Comparison of ENCODE assay signal across 8 cellular contexts in genomic region chr9:137188086-137188489, GRCh38. TPM values are rescaled to one million over a fixed set of nuclear protein-coding genes. Genes with fewer than 3 reads are reported as not detected.
DNase-seq lines count a peak whose midpoint lies in the region; ATAC-seq and TF ChIP-seq lines count a peak whose summit lies in the region.

No MANE protein-coding gene starts in this region.

- H3K27me3 ChIP-seq in H7 (ENCODE audit: control insufficient read depth, insufficient read depth, low read length) (no peaks in the 10 kb centered on the region), right cardiac atrium (ENCODE audit: control insufficient read depth, insufficient read depth) (no peaks in the 10 kb centered on the region), smooth muscle cell (ENCODE audit: low read depth) (no peaks in the 10 kb centered on the region)

- TF ChIP-seq CTCF in smooth muscle cell (IDR thresholded peaks at IDR 0.05; ENCODE audit: borderline replicate concordance, insufficient read depth, poor library complexity, severe bottlenecking), result no peak

- DNase-seq in H7 (no peak), right cardiac atrium (no peak), smooth muscle cell (lab: John Stamatoyannopoulos, UW; ENCODE audit: unreplicated experiment) (no peak), iPS-NIHi7 (ENCODE audit: extremely low spot score) (no peak), MV-4-11 (lab: John Stamatoyannopoulos, UW) (no peak), DMS114 treated with DMSO at 0.1 percent for 48 hours (lab: John Stamatoyannopoulos, UW; ENCODE audit: unreplicated experiment) (no peak)
- no peak for DNase-seq in activated CD4-positive, alpha-beta memory T cell treated with anti-CD3 and anti-CD28 coated beads for 36 hours

- peaks cover 10% of the 10 kb centered on the region for H4K20me1 ChIP-seq in smooth muscle cell (ENCODE audit: low read depth)

- H3K4me3 ChIP-seq in H7 (ENCODE audit: insufficient read depth, low read depth, low read length) (peak overlapping the region; percentile 93), right cardiac atrium (ENCODE audit: low read length) (peak overlapping the region; percentile 71), smooth muscle cell (peak overlapping the region; percentile 88)

- H3K36me3 Mint-ChIP-seq in activated CD4-positive, alpha-beta memory T cell treated with anti-CD3 and anti-CD28 coated beads for 36 hours, result peaks cover 20% of the 10 kb centered on the region

- intact Hi-C loops in activated CD4-positive, alpha-beta memory T cell treated with anti-CD3 and anti-CD28 coated beads for 36 hours (cut with micrococcal nuclease), result loop anchor here (1.0 kb wide), 4 partner anchors 12 to 52 kb away; partner anchors contain the start of genes NDOR1, TMEM203 and TPRN
- intact Hi-C loops in right cardiac atrium (cut with DNase I), result no loop called here

- POLR2A ChIA-PET in activated CD4-positive, alpha-beta memory T cell treated with anti-CD3 and anti-CD28 coated beads for 36 hours (lab: Charles Lee), result interaction anchor here (0.8 to 2.9 kb wide), 11 partner anchors 13 to 61 kb away, joined by 3 to 18 read pairs (median 5); partner anchors contain the start of genes CYSRT1, NDOR1, TMEM203 and TPRN

- CTCF ChIA-PET in activated CD4-positive, alpha-beta memory T cell treated with anti-CD3 and anti-CD28 coated beads for 36 hours (lab: Charles Lee), result interaction anchor here (0.7 to 3.4 kb wide), 9 partner anchors 13 to 153 kb away, joined by 3 to 14 read pairs (median 11); partner anchors contain the start of genes NDOR1, RNF208, TMEM203 and TPRN

- peaks cover 12% of the 10 kb centered on the region for H3K4me1 ChIP-seq in right cardiac atrium (ENCODE audit: control insufficient read depth, insufficient read depth, low read length)
- peaks cover 18% of the 10 kb centered on the region for H3K4me1 ChIP-seq in smooth muscle cell (ENCODE audit: low read depth)

- H3K27ac ChIP-seq in right cardiac atrium (ENCODE audit: low read length) (peak overlapping the region; percentile 31), smooth muscle cell (ENCODE audit: low read depth) (peak overlapping the region; percentile 96)

- peaks cover 12% of the 10 kb centered on the region for H3F3A ChIP-seq in smooth muscle cell (ENCODE audit: low read depth)

- H3K9me3 ChIP-seq in right cardiac atrium (ENCODE audit: control insufficient read depth, low read length), result no peaks in the 10 kb centered on the region
- H3K9me3 ChIP-seq in smooth muscle cell (replicated peaks; ENCODE audit: low read depth), result no peaks in the 10 kb centered on the region

- peak overlapping the region; percentile 100 for H3K4me2 ChIP-seq in smooth muscle cell

- peaks cover 39% of the 10 kb centered on the region for H3K79me2 ChIP-seq in smooth muscle cell (ENCODE audit: low read depth)

- peaks cover 6% of the 10 kb centered on the region for H3K36me3 ChIP-seq in H7 (replicated peaks; ENCODE audit: control insufficient read depth, insufficient read depth, low read length)
- H3K36me3 ChIP-seq in smooth muscle cell (ENCODE audit: low read depth), result no peaks in the 10 kb centered on the region

- H3K9me3 Mint-ChIP-seq in activated CD4-positive, alpha-beta memory T cell treated with anti-CD3 and anti-CD28 coated beads for 36 hours, result no peaks in the 10 kb centered on the region

- peak overlapping the region; percentile 81 for H3K27ac Mint-ChIP-seq in activated CD4-positive, alpha-beta memory T cell treated with anti-CD3 and anti-CD28 coated beads for 36 hours

- no peak for ATAC-seq in right cardiac atrium
- ATAC-seq in GM18907 (IDR thresholded peaks at IDR 0.05; ENCODE audit: unreplicated experiment), result no peak

- H3K4me1 Mint-ChIP-seq in activated CD4-positive, alpha-beta memory T cell treated with anti-CD3 and anti-CD28 coated beads for 36 hours (ENCODE audit: low read depth), result peaks cover 40% of the 10 kb centered on the region

- H2AFZ ChIP-seq in smooth muscle cell (ENCODE audit: low read depth), result peak overlapping the region; percentile 62

- H3K4me3 Mint-ChIP-seq in activated CD4-positive, alpha-beta memory T cell treated with anti-CD3 and anti-CD28 coated beads for 36 hours, result peak overlapping the region; percentile 95

- peak overlapping the region; percentile 96 for H3K9ac ChIP-seq in smooth muscle cell (ENCODE audit: low read depth)

- under 1% methylated on average over 31 of the region's 31 CpGs for WGBS in right cardiac atrium
- 4% methylated on average over 27 of the region's 31 CpGs for WGBS in smooth muscle cell (ENCODE audit: low lambda C conversion rate)

- H3K27me3 Mint-ChIP-seq in activated CD4-positive, alpha-beta memory T cell treated with anti-CD3 and anti-CD28 coated beads for 36 hours, result no peaks in the 10 kb centered on the region

RNA-seq across cellular contexts. Expression of gene ANAPC2, which starts 0.3 kb away (rescaled TPM):
- 26.2 and 37.0 TPM in 2 replicates for total RNA-seq in H7 (2014; rRNA removed; shearing (Covaris generic))
- 10 to 100 TPM; 36.3 to 36.9 TPM for total RNA-seq in activated CD4-positive, alpha-beta memory T cell treated with anti-CD3 and anti-CD28 coated beads for 36 hours
- total RNA-seq in right cardiac atrium (10 to 100 TPM; 31.9 to 45.7 (median 37.4) TPM), smooth muscle cell (12.6 and 16.3 TPM in 2 replicates)
- polyA plus RNA-seq in right cardiac atrium (26.6 TPM), smooth muscle cell (6.6 and 17.6 TPM in 2 replicates)

RNA-seq across cellular contexts. Expression of gene SSNA1, which starts 0.4 kb away (rescaled TPM):
- 109 and 143 TPM in 2 replicates for total RNA-seq in H7 (2014; rRNA removed; shearing (Covaris generic))
- total RNA-seq in activated CD4-positive, alpha-beta memory T cell treated with anti-CD3 and anti-CD28 coated beads for 36 hours, result 10 to 100 TPM; 58.9 to 62.1 TPM
- total RNA-seq in right cardiac atrium (10 to 100 TPM; 43.2 to 57.8 (median 48.3) TPM), smooth muscle cell (32.7 and 69.5 TPM in 2 replicates)
- polyA plus RNA-seq in right cardiac atrium (86.4 TPM), smooth muscle cell (84.9 and 94.1 TPM in 2 replicates)

RNA-seq across cellular contexts. Expression of gene TPRN, which starts 12.5 kb away (rescaled TPM):
- 19.3 and 23.3 TPM in 2 replicates for total RNA-seq in H7 (2014; rRNA removed; shearing (Covaris generic))
- 1 to 10 TPM; 6.1 to 6.7 TPM for total RNA-seq in activated CD4-positive, alpha-beta memory T cell treated with anti-CD3 and anti-CD28 coated beads for 36 hours
- total RNA-seq in right cardiac atrium (10 to 100 TPM in 1 of 4 donors, 1 to 10 TPM in 3; 5.4 to 13.9 (median 8.9) TPM), smooth muscle cell (4.0 and 6.9 TPM in 2 replicates)
- polyA plus RNA-seq in right cardiac atrium (4.8 TPM), smooth muscle cell (15.0 and 19.0 TPM in 2 replicates)

RNA-seq across cellular contexts. Expression of gene TMEM210, which starts 16.2 kb away (rescaled TPM):
- total RNA-seq in H7 (2014; rRNA removed; shearing (Covaris generic)), result not detected in 2 replicates
- total RNA-seq in activated CD4-positive, alpha-beta memory T cell treated with anti-CD3 and anti-CD28 coated beads for 36 hours, result not detected
- total RNA-seq in right cardiac atrium (not detected), smooth muscle cell (not detected in 2 replicates)
- polyA plus RNA-seq in right cardiac atrium (not detected), smooth muscle cell (not detected in 2 replicates)

RNA-seq across cellular contexts. Expression of gene TMEM203, which starts 17.4 kb away (rescaled TPM):
- total RNA-seq in H7 (2014; rRNA removed; shearing (Covaris generic)), result 59.1 and 62.3 TPM in 2 replicates
- 10 to 100 TPM; 30.0 to 31.1 TPM for total RNA-seq in activated CD4-positive, alpha-beta memory T cell treated with anti-CD3 and anti-CD28 coated beads for 36 hours
- 10 to 100 TPM; 28.9 to 41.3 (median 39.9) TPM for total RNA-seq in right cardiac atrium
- 47.5 TPM for polyA plus RNA-seq in right cardiac atrium
- 30.2 and 31.0 TPM in 2 replicates for total RNA-seq in smooth muscle cell
- 53.0 and 55.1 TPM in 2 replicates for polyA plus RNA-seq in smooth muscle cell
